10 cellular contexts compared by ENCODE assay signal in the genomic region with DNA sequence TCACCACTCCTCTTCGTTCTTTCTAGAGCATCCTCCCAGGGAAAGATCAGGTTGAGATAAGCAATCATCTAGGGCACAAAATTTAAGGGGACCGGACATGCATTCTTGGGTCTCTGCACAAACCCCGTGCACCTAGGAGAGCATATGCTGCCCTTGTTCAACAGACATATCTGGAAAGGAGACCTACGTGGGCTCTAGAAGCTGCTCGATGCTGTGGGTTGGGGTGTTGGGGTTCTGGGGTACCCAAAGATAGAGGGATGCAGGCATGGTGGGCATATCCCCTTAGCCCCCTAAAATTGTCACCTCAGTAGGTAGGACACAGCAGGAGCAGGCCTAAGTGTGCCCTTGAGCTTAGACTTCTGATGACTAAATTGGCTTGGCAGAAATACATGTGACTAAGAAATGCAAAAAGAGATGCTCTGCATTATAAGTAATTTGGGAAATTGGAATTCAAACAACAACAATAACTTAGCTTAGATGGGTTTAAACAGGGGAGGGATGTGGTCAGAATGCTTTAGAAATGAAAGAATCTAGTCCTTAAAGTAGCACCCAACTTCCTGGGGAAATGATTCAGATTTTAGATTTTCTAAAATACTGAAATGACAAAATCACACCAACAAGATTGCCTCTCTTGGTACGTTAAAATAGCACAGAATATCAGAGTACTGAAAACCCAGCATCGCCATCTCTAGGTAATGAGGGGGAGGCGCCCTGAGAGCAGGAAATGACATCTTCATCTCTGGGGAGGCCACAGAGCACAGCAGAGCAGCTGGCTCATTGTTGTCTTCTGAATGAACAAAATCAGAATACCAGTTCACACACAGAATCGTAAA.
DNase-seq lines count a peak whose midpoint lies in the region; ATAC-seq, FAIRE-seq and TF ChIP-seq lines count a peak whose summit lies in the region.
"Had no signal": no experiment of that assay in that cellular context is flagged by ENCODE, and none has a peak within 500 bp of the region (broad histone marks: within the 10 kb centered on the region; RNA-seq: fewer than 3 reads in every experiment).

No MANE protein-coding gene starts in this region.

- peak overlapping the region; percentile 19 for H3K4me2 ChIP-seq in endothelial cell of umbilical vein (ENCODE audit: insufficient read depth, low read length)
- H3K4me2 ChIP-seq: A549 had no signal

- peak overlapping the region; percentile 22 for H3K9ac ChIP-seq in endothelial cell of umbilical vein (replicated peaks; ENCODE audit: extremely low read depth, insufficient read depth, low read length)
- H3K9ac ChIP-seq: parathyroid adenoma had no signal

- peak overlapping the region in 2 of 3 donors; percentile 18 to 55 for H3K4me3 Mint-ChIP-seq in T-cell
- H3K4me3 Mint-ChIP-seq in stimulated activated memory B cell treated with anti-CD40 and anti-IgM and Interleukin-4, amounts not matched to agents 10 μg/mL and 1 μg/mL and 100 μg/mL, for 72 hours: no peak overlapping the region

- no peaks in the 10 kb centered on the region for H3K27me3 ChIP-seq in endothelial cell of umbilical vein (ENCODE audit: control insufficient read depth in 2 of 2, insufficient read depth in 2 of 2, low read length in 2 of 2)

- intact Hi-C loops in endothelial cell of umbilical vein (cut with micrococcal nuclease): no loop called here

- H3K9me1 ChIP-seq in endothelial cell of umbilical vein (replicated peaks; ENCODE audit: control insufficient read depth, extremely low read depth, insufficient read depth, low read length): no peaks in the 10 kb centered on the region

- peak overlapping the region; percentile 92 to 97 for H3K27ac Mint-ChIP-seq in T-cell
- H3K27ac Mint-ChIP-seq in stimulated activated memory B cell treated with anti-CD40 and anti-IgM and Interleukin-4, amounts not matched to agents 10 μg/mL and 1 μg/mL and 100 μg/mL, for 72 hours: no peak overlapping the region

- CTCF ChIA-PET in T-cell (lab: Charles Lee) (interaction anchor here (1.1 to 1.7 kb wide), 3 partner anchors 19 to 41 kb away, joined by 4 to 8 read pairs (median 5); no protein-coding TSS in a partner anchor), endothelial cell of umbilical vein (lab: Charles Lee) (interaction anchor here (0.8 to 2.2 kb wide), 7 partner anchors 13 to 173 kb away, joined by 3 to 9 read pairs (median 4); no protein-coding TSS in a partner anchor)

- dilution Hi-C loops in endothelial cell of umbilical vein (cut with MboI; ENCODE audit: extremely low pct_ligation_motif_present, low sequenced_read_pairs): no loop called here

- no peaks in the 10 kb centered on the region for H3K27me3 Mint-ChIP-seq in T-cell
- H3K27me3 Mint-ChIP-seq in stimulated activated memory B cell treated with anti-CD40 and anti-IgM and Interleukin-4, amounts not matched to agents 10 μg/mL and 1 μg/mL and 100 μg/mL, for 72 hours: no peaks in the 10 kb centered on the region

- no TSS peak for BruUV-seq in endothelial cell of umbilical vein (replicated peaks; lab: Mats Ljungman, UMichigan)

- DNase-seq in NCI-H2081 (lab: John Stamatoyannopoulos, UW) (peak; percentile 5 to 20), NCI-H2081 treated with DMSO at 0.1 percent for 48 hours (lab: John Stamatoyannopoulos, UW) (no peak), T-cell (peak in 32 of 34 experiments; percentile 10 to 61 (median 33)), endothelial cell of umbilical vein (ENCODE audit: low read depth, low spot score) (peak; percentile 33), SHP77 treated with DMSO at 0.1 percent for 48 hours (lab: John Stamatoyannopoulos, UW) (no peak), DMS79 (lab: John Stamatoyannopoulos, UW) (no peak)

- peaks cover 3 to 5% (median 5%) of the 10 kb centered on the region in 3 donors for H3K9me3 Mint-ChIP-seq in T-cell
- peaks cover 12% of the 10 kb centered on the region for H3K9me3 Mint-ChIP-seq in stimulated activated memory B cell treated with anti-CD40 and anti-IgM and Interleukin-4, amounts not matched to agents 10 μg/mL and 1 μg/mL and 100 μg/mL, for 72 hours

- H3K36me3 ChIP-seq in endothelial cell of umbilical vein (ENCODE audit: control insufficient read depth in 2 of 2, extremely low read depth in 1 of 2, insufficient read depth in 2 of 2, low read length in 2 of 2): no peaks in the 10 kb centered on the region

- H3K36me3 Mint-ChIP-seq in T-cell: no peaks in the 10 kb centered on the region
- no peaks in the 10 kb centered on the region for H3K36me3 Mint-ChIP-seq in stimulated activated memory B cell treated with anti-CD40 and anti-IgM and Interleukin-4, amounts not matched to agents 10 μg/mL and 1 μg/mL and 100 μg/mL, for 72 hours

- POLR2A ChIA-PET in T-cell (lab: Charles Lee) (interaction anchor here (0.5 to 1.3 kb wide), 2 partner anchors 8 to 949 kb away, joined by 4 to 6 read pairs; no protein-coding TSS in a partner anchor), endothelial cell of umbilical vein (lab: Charles Lee) (interaction anchor here (0.5 kb wide), 1 partner anchor 199 kb away, joined by 8 read pairs; no protein-coding TSS in a partner anchor)

- peak overlapping the region; percentile 27 for H2AFZ ChIP-seq in endothelial cell of umbilical vein (ENCODE audit: low read depth, low read length)
- H2AFZ ChIP-seq: parathyroid adenoma had no signal

- peaks cover 20 to 24% (median 24%) of the 10 kb centered on the region in 3 donors for H3K4me1 Mint-ChIP-seq in T-cell
- H3K4me1 Mint-ChIP-seq in stimulated activated memory B cell treated with anti-CD40 and anti-IgM and Interleukin-4, amounts not matched to agents 10 μg/mL and 1 μg/mL and 100 μg/mL, for 72 hours: no peaks in the 10 kb centered on the region

- H3K9me3 ChIP-seq in endothelial cell of umbilical vein (replicated peaks; ENCODE audit: control insufficient read depth, insufficient read depth, low read length): no peaks in the 10 kb centered on the region

- H3K4me1 ChIP-seq in endothelial cell of umbilical vein (ENCODE audit: control insufficient read depth, extremely low read depth, insufficient read depth, low read length): peaks cover 11% of the 10 kb centered on the region
- H3K4me1 ChIP-seq: A549, parathyroid adenoma had no signal

- peak; percentile 80 for ATAC-seq in HG02970 (IDR thresholded peaks at IDR 0.05; ENCODE audit: low FRiP score, unreplicated experiment)
- peak; percentile 92 to 99 (median 98) for ATAC-seq in T-cell (replicated peaks in 1 of 4)
- ATAC-seq in stimulated activated memory B cell treated with anti-CD40 and anti-IgM and Interleukin-4, amounts not matched to agents 10 μg/mL and 1 μg/mL and 100 μg/mL, for 72 hours: peak; percentile 56

- peak overlapping the region; percentile 61 for H3K27ac ChIP-seq in endothelial cell of umbilical vein (ENCODE audit: insufficient read depth, low read depth, low read length)
- H3K27ac ChIP-seq: A549, parathyroid adenoma had no signal

- peak; percentile 46 for FAIRE-seq in endothelial cell of umbilical vein (lab: Jason Lieb, UNC)
- FAIRE-seq: A549 had no signal

- TF ChIP-seq POLR2A in endothelial cell of umbilical vein (IDR thresholded peaks at IDR 0.05; ENCODE audit: low read depth, low read length): no peak

- H3K79me2 ChIP-seq in endothelial cell of umbilical vein (ENCODE audit: control insufficient read depth, insufficient read depth, low read length): no peaks in the 10 kb centered on the region
- H3K79me2 ChIP-seq: parathyroid adenoma had no signal

- TF ChIP-seq CTCF in endothelial cell of umbilical vein (IDR thresholded peaks at IDR 0.05; ENCODE audit: extremely low read depth in 1 of 2, insufficient read depth in 1 of 2, low read depth in 1 of 2, low read length in 2 of 2): no peak

- H3K4me3 ChIP-seq in endothelial cell of umbilical vein (replicated peaks in 1 of 3; ENCODE audit: insufficient read depth in 1 of 3, low read depth in 1 of 3, low read length in 3 of 3): no peak overlapping the region
- H3K4me3 ChIP-seq: A549 had no signal

- H4K20me1 ChIP-seq in endothelial cell of umbilical vein (replicated peaks; ENCODE audit: control insufficient read depth, extremely low read depth, insufficient read depth, low read length): no peaks in the 10 kb centered on the region

TF ChIP-seq in endothelial cell of umbilical vein, 7 proteins besides CTCF, POLR2A, EP300 and RAD21:
- TF ChIP-seq GATA2 (IDR thresholded peaks at IDR 0.05; ENCODE audit: insufficient read depth, insufficient read length, low read depth, low read length) (no peak), JUN (IDR thresholded peaks at IDR 0.05; ENCODE audit: borderline replicate concordance, insufficient read depth, insufficient read length, low read depth) (no peak), POLR2AphosphoS5 (IDR thresholded peaks at IDR 0.05; ENCODE audit: insufficient read depth, low read depth, low read length) (peak; percentile 16), FOS (IDR thresholded peaks at IDR 0.05; ENCODE audit: borderline replicate concordance, insufficient read depth, low read length) (peak; percentile 12), EZH2 (IDR thresholded peaks at IDR 0.05; ENCODE audit: borderline replicate concordance, low read depth, low read length, severe bottlenecking) (no peak), MYC (IDR thresholded peaks at IDR 0.05; ENCODE audit: low read depth, low read length) (no peak)
- TF ChIP-seq, protein P1, sequence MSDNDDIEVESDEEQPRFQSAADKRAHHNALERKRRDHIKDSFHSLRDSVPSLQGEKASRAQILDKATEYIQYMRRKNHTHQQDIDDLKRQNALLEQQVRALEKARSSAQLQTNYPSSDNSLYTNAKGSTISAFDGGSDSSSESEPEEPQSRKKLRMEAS (IDR thresholded peaks at IDR 0.05; ENCODE audit: insufficient read depth, insufficient read length): no peak
TF ChIP-seq in endothelial cell of umbilical vein: peak in this region for 2.

Comparison
In these comparisons a context has a peak if more than half of its experiments do, and no peak if none do; other contexts are left out.
1. DNase-seq: peak in NCI-H2081 (2 of 2), T-cell (32 of 34) and endothelial cell of umbilical vein (single experiment); none in NCI-H2081 treated with DMSO at 0.1 percent for 48 hours (single experiment), SHP77 treated with DMSO at 0.1 percent for 48 hours (single experiment) and DMS79 (single experiment).
2. Peak in every context shown above with its lines, with median percentiles within 50 percentile points of each other: ATAC-seq.